ENCODE assay signal across 8 cellular contexts in the genomic region with DNA sequence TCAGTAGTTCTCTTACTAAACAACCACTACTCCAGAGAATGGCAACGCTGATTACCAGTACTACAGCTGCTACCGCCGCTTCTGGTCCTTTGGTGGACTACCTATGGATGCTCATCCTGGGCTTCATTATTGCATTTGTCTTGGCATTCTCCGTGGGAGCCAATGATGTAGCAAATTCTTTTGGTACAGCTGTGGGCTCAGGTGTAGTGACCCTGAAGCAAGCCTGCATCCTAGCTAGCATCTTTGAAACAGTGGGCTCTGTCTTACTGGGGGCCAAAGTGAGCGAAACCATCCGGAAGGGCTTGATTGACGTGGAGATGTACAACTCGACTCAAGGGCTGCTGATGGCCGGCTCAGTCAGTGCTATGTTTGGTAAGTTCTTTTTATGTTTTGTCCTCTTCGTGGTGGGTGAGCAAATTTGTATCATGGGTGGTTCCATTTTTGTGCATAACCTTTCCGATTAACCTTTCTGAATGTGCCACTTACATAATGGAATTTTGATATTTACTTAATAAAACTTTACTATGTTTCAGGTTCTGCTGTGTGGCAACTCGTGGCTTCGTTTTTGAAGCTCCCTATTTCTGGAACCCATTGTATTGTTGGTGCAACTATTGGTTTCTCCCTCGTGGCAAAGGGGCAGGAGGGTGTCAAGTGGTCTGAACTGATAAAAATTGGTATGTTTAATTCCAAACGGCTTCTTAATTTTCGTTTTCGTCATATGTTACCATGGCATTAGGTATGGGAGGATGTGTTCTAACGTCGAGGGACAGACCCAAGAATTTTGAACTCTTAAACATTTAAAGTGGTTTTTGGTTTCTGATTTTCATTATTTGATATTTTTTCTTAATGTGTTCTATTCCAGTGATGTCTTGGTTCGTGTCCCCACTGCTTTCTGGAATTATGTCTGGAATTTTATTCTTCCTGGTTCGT. TPM values are rescaled to one million over a fixed set of nuclear protein-coding genes. Genes with fewer than 3 reads are reported as not detected.
DNase-seq lines count a peak whose midpoint lies in the region; ATAC-seq and TF ChIP-seq lines count a peak whose summit lies in the region.

No MANE protein-coding gene starts in this region.

- no peak for TF ChIP-seq CTCF in OCI-LY1 (IDR thresholded peaks at IDR 0.05; ENCODE audit: low read length)
- TF ChIP-seq CTCF in dorsolateral prefrontal cortex (IDR thresholded peaks at IDR 0.05 in 54 of 56, conservative IDR thresholded peaks at IDR 0.05 in 2 of 56; ENCODE audit: low read depth in 1 of 56, partially characterized antibody in 56 of 56): no peak
- TF ChIP-seq CTCF in nephron (IDR thresholded peaks at IDR 0.05; ENCODE audit: unreplicated experiment in 3 of 3): no peak

- no peak for ATAC-seq in GM19467 (IDR thresholded peaks at IDR 0.05; ENCODE audit: unreplicated experiment)

- H3K4me2 ChIP-seq in OCI-LY1 (ENCODE audit: low read length): peak overlapping the region; percentile 91

- H3K9ac ChIP-seq in OCI-LY1 (ENCODE audit: low read length): peak overlapping the region; percentile 100

- H2AFZ ChIP-seq in OCI-LY1 (ENCODE audit: low read length): no peak overlapping the region

- peak overlapping the region; percentile 58 for H3K27ac ChIP-seq in OCI-LY1 (ENCODE audit: low read depth, low read length, poor library complexity, severe bottlenecking)
- H3K27ac ChIP-seq in dorsolateral prefrontal cortex: peak overlapping the region in 49 of 59 donors; percentile 7 to 99 (median 97)

- H3K27me3 ChIP-seq in OCI-LY1 (ENCODE audit: insufficient read depth, low read length) (no peaks in the 10 kb centered on the region), dorsolateral prefrontal cortex (no peaks in the 10 kb centered on the region)

- H3K9me2 ChIP-seq in OCI-LY1 (ENCODE audit: low read depth, low read length): no peaks in the 10 kb centered on the region

- H3K36me3 Mint-ChIP-seq in nephron (ENCODE audit: low read depth): peaks cover 39% of the 10 kb centered on the region

- peaks cover 41% of the 10 kb centered on the region for H3K79me2 ChIP-seq in OCI-LY1 (ENCODE audit: insufficient read depth, low read length)

- intact Hi-C loops in dorsolateral prefrontal cortex (cut with DNase I): loop anchor here (2.0 to 10.0 kb wide), 5 partner anchors 20 to 592 kb away; a partner anchor contains a TSS

- peaks cover 8% of the 10 kb centered on the region for H3K27me3 Mint-ChIP-seq in nephron (ENCODE audit: low read depth)

- H4K20me1 ChIP-seq in OCI-LY1 (ENCODE audit: insufficient read depth, low read length): 0 out of 2 replicates have a peak, but pooled peaks cover 3% of the 10 kb centered on the region

- peaks cover 54% of the 10 kb centered on the region for H3K36me3 ChIP-seq in OCI-LY1 (ENCODE audit: insufficient read depth, low read length)

- H3K4me1 Mint-ChIP-seq in nephron: peaks cover 18% of the 10 kb centered on the region

- H3K9me3 ChIP-seq in OCI-LY1 (ENCODE audit: low read length): no peaks in the 10 kb centered on the region

- DNase-seq in activated CD8-positive, alpha-beta memory T cell treated with anti-CD3 and anti-CD28 coated beads for 24 hours: peak; percentile 67
- DNase-seq in activated CD8-positive, alpha-beta memory T cell treated with anti-CD3 and anti-CD28 coated beads, Interleukin-2, amount 50 U/mL, for 48 hours: no peak
- DNase-seq in dorsolateral prefrontal cortex: no peak
- no peak for DNase-seq in NK-92 treated with Interleukin-12 subunit alpha and Interleukin-12 subunit beta, amount 100 ng/mL, for 24 hours (lab: John Stamatoyannopoulos, UW)
- DNase-seq in SKM-1 treated with dmso at 0.1 percent for 144 hours (lab: John Stamatoyannopoulos, UW; ENCODE audit: unreplicated experiment): no peak

- H3K9me3 Mint-ChIP-seq in nephron: no peaks in the 10 kb centered on the region

- H3K4me3 Mint-ChIP-seq in nephron: peak overlapping the region; percentile 82 to 97 (median 94)

- no peaks in the 10 kb centered on the region for H3F3A ChIP-seq in OCI-LY1 (ENCODE audit: insufficient read depth, low read length)

- peaks cover 41% of the 10 kb centered on the region for H3K4me1 ChIP-seq in OCI-LY1 (ENCODE audit: insufficient read depth, low read length, severe bottlenecking)

- H3K4me3 ChIP-seq in OCI-LY1 (ENCODE audit: low read depth, low read length, poor library complexity, severe bottlenecking) (peak overlapping the region; percentile 99), dorsolateral prefrontal cortex (peak overlapping the region; percentile 71 to 99 (median 93))

- H3K27ac Mint-ChIP-seq in nephron: peak overlapping the region; percentile 33 to 81 (median 67)

RNA-seq across cellular contexts. Expression of a gene that starts 1.3 kb away (rescaled TPM):
- 10 to 100 TPM; 41.1 to 97.4 (median 66.6) TPM for total RNA-seq in dorsolateral prefrontal cortex
